In the genomic region with DNA sequence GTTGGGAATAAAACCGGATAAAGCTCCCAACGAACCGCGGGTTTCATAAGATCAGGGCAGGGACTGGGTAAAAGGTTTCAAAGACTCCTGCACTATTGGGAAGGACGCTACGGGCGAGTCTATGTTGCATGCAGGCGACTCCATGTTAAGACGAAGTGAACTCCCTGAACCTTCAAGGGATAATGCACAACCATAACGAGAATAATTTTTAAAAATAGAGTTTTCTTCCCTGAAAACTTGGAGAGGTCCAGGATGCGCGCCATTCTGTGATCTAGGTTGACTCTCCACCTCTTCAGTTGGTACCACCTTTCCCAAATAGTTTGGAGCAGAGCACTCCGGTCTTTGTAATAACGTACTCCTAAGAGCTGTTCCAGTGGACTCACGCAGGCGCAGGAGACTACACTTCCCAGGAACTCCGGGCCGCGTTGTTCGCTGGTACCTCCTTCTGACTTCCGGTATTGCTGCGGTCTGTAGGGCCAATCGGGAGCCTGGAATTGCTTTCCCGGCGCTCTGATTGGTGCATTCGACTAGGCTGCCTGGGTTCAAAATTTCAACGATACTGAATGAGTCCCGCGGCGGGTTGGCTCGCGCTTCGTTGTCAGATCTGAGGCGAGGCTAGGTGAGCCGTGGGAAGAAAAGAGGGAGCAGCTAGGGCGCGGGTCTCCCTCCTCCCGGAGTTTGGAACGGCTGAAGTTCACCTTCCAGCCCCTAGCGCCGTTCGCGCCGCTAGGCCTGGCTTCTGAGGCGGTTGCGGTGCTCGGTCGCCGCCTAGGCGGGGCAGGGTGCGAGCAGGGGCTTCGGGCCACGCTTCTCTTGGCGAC, we compare ENCODE assay signal across 8 cellular contexts.
DNase-seq lines count a peak whose midpoint lies in the region; ATAC-seq and FAIRE-seq lines count a peak whose summit lies in the region.

A gene with protein sequence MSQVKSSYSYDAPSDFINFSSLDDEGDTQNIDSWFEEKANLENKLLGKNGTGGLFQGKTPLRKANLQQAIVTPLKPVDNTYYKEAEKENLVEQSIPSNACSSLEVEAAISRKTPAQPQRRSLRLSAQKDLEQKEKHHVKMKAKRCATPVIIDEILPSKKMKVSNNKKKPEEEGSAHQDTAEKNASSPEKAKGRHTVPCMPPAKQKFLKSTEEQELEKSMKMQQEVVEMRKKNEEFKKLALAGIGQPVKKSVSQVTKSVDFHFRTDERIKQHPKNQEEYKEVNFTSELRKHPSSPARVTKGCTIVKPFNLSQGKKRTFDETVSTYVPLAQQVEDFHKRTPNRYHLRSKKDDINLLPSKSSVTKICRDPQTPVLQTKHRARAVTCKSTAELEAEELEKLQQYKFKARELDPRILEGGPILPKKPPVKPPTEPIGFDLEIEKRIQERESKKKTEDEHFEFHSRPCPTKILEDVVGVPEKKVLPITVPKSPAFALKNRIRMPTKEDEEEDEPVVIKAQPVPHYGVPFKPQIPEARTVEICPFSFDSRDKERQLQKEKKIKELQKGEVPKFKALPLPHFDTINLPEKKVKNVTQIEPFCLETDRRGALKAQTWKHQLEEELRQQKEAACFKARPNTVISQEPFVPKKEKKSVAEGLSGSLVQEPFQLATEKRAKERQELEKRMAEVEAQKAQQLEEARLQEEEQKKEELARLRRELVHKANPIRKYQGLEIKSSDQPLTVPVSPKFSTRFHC (plus strand): TSS at position 562 of the 821 bp plus-strand sequence. CDS start 18,187 bp downstream, outside the sequence.

- DNase-seq in Ammon's horn (ENCODE audit: low spot score) (peak; percentile 99), NCI-H345 treated with DMSO at 0.1 percent for 48 hours (lab: John Stamatoyannopoulos, UW; ENCODE audit: unreplicated experiment) (peak; percentile 99), cerebellar cortex (ENCODE audit: low spot score) (peak; percentile 99)
- peak; percentile 57 to 73 (median 62) for DNase-seq in activated CD4-positive, CD25-positive, alpha-beta regulatory T cell (lab: John Stamatoyannopoulos, UW)
- peak; percentile 82 to 88 (median 85) for DNase-seq in stimulated activated CD4-positive, alpha-beta T cell treated with anti-CD3 and anti-CD28 coated beads, Interleukin-12 subunit alpha, Interleukin-12 subunit beta, amount 100 ng/mL, for 48 hours (ENCODE audit: low read depth in 2 of 3, low spot score in 1 of 3)

- FAIRE-seq in islet of Langerhans (lab: Jason Lieb, UNC), result peak; percentile 76

- peak; percentile 91 for ATAC-seq in GM19035 (IDR thresholded peaks at IDR 0.05; ENCODE audit: unreplicated experiment)
- ATAC-seq in HG03342 (IDR thresholded peaks at IDR 0.05; ENCODE audit: unreplicated experiment), result peak; percentile 97

Comparison
In these comparisons a context has a peak if more than half of its experiments do, and no peak if none do; other contexts are left out.
1. Peak in every context shown above with its lines: DNase-seq and ATAC-seq.